20 cellular contexts compared by ENCODE assay signal in genomic region chr9:124886866-124887492, GRCh38. TPM values are rescaled to one million over a fixed set of nuclear protein-coding genes. Genes with fewer than 3 reads are reported as not detected.
DNase-seq lines count a peak whose midpoint lies in the region; ATAC-seq and TF ChIP-seq lines count a peak whose summit lies in the region.
"Had no signal": no experiment of that assay in that cellular context is flagged by ENCODE, and none has a peak within 500 bp of the region (broad histone marks: within the 10 kb centered on the region; RNA-seq: fewer than 3 reads in every experiment).

No MANE protein-coding gene starts in this region.

- H3K4ac ChIP-seq in H9 (ENCODE audit: low read depth, low read length), result no peak overlapping the region

- H4K5ac ChIP-seq in H9 (ENCODE audit: insufficient read length, low read depth, low read length), result no peak overlapping the region

- peak overlapping the region; percentile 14 to 47 (median 15); a peak in 2 of 7 replicates for H3K27ac Mint-ChIP-seq in H9
- H3K27ac Mint-ChIP-seq in nephron progenitor cell, result peak overlapping the region; percentile 77
- H3K27ac Mint-ChIP-seq: CD4-positive, alpha-beta T cell had no signal

- H2AFZ ChIP-seq in H9 (ENCODE audit: low read length), result no peak overlapping the region
- H2AFZ ChIP-seq: PC-9 had no signal

- no peak overlapping the region for H2BK5ac ChIP-seq in H9 (ENCODE audit: insufficient read length, low read length)

- no CpG with 5 or more reads among the region's 17 CpGs for WGBS in H9 (ENCODE audit: extremely low coverage, insufficient read length, low lambda C conversion rate)

- no peaks in the 10 kb centered on the region for H3K27me3 Mint-ChIP-seq in H9 (ENCODE audit: low read depth)
- no peaks in the 10 kb centered on the region for H3K27me3 Mint-ChIP-seq in nephron progenitor cell (ENCODE audit: low read depth, poor library complexity)

- H3K36me3 ChIP-seq in BLaER1 treated with 17β-estradiol and CSF1 and Interleukin-3, amounts not matched to agents 10 nM and 100 nM, result peaks cover 13 to 85% (median 30%) of the 10 kb centered on the region in 11 experiments

- peak overlapping the region; percentile 11 to 84 (median 61); a peak in 18 of 22 replicates for H3K9ac ChIP-seq in BLaER1 treated with 17β-estradiol and CSF1 and Interleukin-3, amounts not matched to agents 10 nM and 100 nM
- H3K9ac ChIP-seq in H9 (ENCODE audit: extremely low read depth, insufficient read length, low read length), result no peak overlapping the region
- H3K9ac ChIP-seq: SK-N-SH had no signal

- peak overlapping the region; percentile 63 to 95 (median 89) for H3K4me2 ChIP-seq in BLaER1 treated with 17β-estradiol and CSF1 and Interleukin-3, amounts not matched to agents 10 nM and 100 nM
- H3K4me2 ChIP-seq in H9 (ENCODE audit: insufficient read depth, insufficient read length, low read length), result no peak overlapping the region
- H3K4me2 ChIP-seq: PC-9, SK-N-SH had no signal

- H3K56ac ChIP-seq in H9 (ENCODE audit: insufficient read length, low read depth, low read length), result no peak overlapping the region

- no peak for DNase-seq in H9
- DNase-seq in cerebellar cortex (ENCODE audit: low spot score), result peak; percentile 73
- no peak for DNase-seq in nephron progenitor cell
- DNase-seq in NCI-H2107 treated with DMSO at 0.1 percent for 48 hours (lab: John Stamatoyannopoulos, UW; ENCODE audit: unreplicated experiment), result no peak
- no peak for DNase-seq in AG20443 (ENCODE audit: low spot score)
- DNase-seq: AML-193; Calu3; CD4-positive, alpha-beta T cell; DMS79; GDM1; NCI-H146; PC-9; Right ventricle myocardium superior; SK-N-SH had no signal

- no peaks in the 10 kb centered on the region for H3K79me1 ChIP-seq in H9 (ENCODE audit: insufficient read depth, low read depth, low read length, poor library complexity, severe bottlenecking)

- H3K9me3 Mint-ChIP-seq in H9, result no peaks in the 10 kb centered on the region; a peak in 1 of 5 replicates
- no peaks in the 10 kb centered on the region for H3K9me3 Mint-ChIP-seq in nephron progenitor cell
- H3K9me3 Mint-ChIP-seq: CD4-positive, alpha-beta T cell had no signal

- no peak overlapping the region for H4K91ac ChIP-seq in H9 (ENCODE audit: insufficient read length, low read depth, low read length)

- H3K14ac ChIP-seq in H9 (ENCODE audit: insufficient read depth, low read length), result no peak overlapping the region

- H3K4me3 Mint-ChIP-seq in H9, result no peak overlapping the region
- no peak overlapping the region for H3K4me3 Mint-ChIP-seq in nephron progenitor cell
- H3K4me3 Mint-ChIP-seq: CD4-positive, alpha-beta T cell had no signal

- no peak overlapping the region for H2BK120ac ChIP-seq in H9 (ENCODE audit: low read depth, low read length, poor library complexity, severe bottlenecking)

- TF ChIP-seq CTCF in H9 (conservative IDR thresholded peaks at IDR 0.05), result no peak
- no peak for TF ChIP-seq CTCF in nephron progenitor cell (IDR thresholded peaks at IDR 0.05)

- H3K79me2 ChIP-seq in H9 (ENCODE audit: insufficient read depth, low read length), result no peaks in the 10 kb centered on the region

- no peak overlapping the region for H3K23ac ChIP-seq in H9 (ENCODE audit: insufficient read length, low read depth, low read length)

- no peak overlapping the region for H2BK12ac ChIP-seq in H9 (ENCODE audit: insufficient read length, low read depth, low read length)

- no peak for ATAC-seq in GM21515 (IDR thresholded peaks at IDR 0.05; ENCODE audit: unreplicated experiment)
- no peak for ATAC-seq in HG03469 (IDR thresholded peaks at IDR 0.05; ENCODE audit: unreplicated experiment)
- ATAC-seq: HCT116 had no signal

- H3K4me3 ChIP-seq in BLaER1 treated with 17β-estradiol and CSF1 and Interleukin-3, amounts not matched to agents 10 nM and 100 nM, result peak overlapping the region in 7 of 10 experiments; percentile 8 to 41 (median 28); a peak in 9 of 20 replicates
- H3K4me3 ChIP-seq: PC-9 had no signal

- peaks cover 24 to 82% (median 69%) of the 10 kb centered on the region in 10 experiments for H3K4me1 ChIP-seq in BLaER1 treated with 17β-estradiol and CSF1 and Interleukin-3, amounts not matched to agents 10 nM and 100 nM
- H3K4me1 ChIP-seq in H9 (ENCODE audit: insufficient read depth, low read length), result no peaks in the 10 kb centered on the region; the same call in 1 of the 2 replicates

- H4K8ac ChIP-seq in H9 (replicated peaks; ENCODE audit: insufficient read length, low read depth, low read length), result no peak overlapping the region

- peaks cover 0 to 18% (median 0%) of the 10 kb centered on the region in 11 experiments; a peak in 6 of 22 replicates for H4K20me1 ChIP-seq in BLaER1 treated with 17β-estradiol and CSF1 and Interleukin-3, amounts not matched to agents 10 nM and 100 nM
- H4K20me1 ChIP-seq in H9 (ENCODE audit: control insufficient read depth, insufficient read depth, insufficient read length), result no peaks in the 10 kb centered on the region

- no peak overlapping the region for H2BK15ac ChIP-seq in H9 (ENCODE audit: low read depth, low read length)

- H3K27me3 ChIP-seq in BLaER1 treated with 17β-estradiol and CSF1 and Interleukin-3, amounts not matched to agents 10 nM and 100 nM, result no peaks in the 10 kb centered on the region
- H3K27me3 ChIP-seq in H9 (ENCODE audit: insufficient read depth, low read length), result no peaks in the 10 kb centered on the region

- H3K9me3 ChIP-seq in BLaER1 treated with 17β-estradiol and CSF1 and Interleukin-3, amounts not matched to agents 10 nM and 100 nM (replicated peaks in 1 of 11), result no peaks in the 10 kb centered on the region
- no peaks in the 10 kb centered on the region for H3K9me3 ChIP-seq in H9 (ENCODE audit: control insufficient read depth, low read depth, low read length)
- H3K9me3 ChIP-seq: SK-N-SH had no signal

- no peak overlapping the region for H2BK20ac ChIP-seq in H9 (ENCODE audit: low read depth, low read length, poor library complexity, severe bottlenecking)

- no peak overlapping the region for H2AK5ac ChIP-seq in H9 (ENCODE audit: insufficient read length, low read length)

- H3K23me2 ChIP-seq in H9 (ENCODE audit: insufficient read length, low read depth, low read length, poor library complexity, severe bottlenecking), result no peaks in the 10 kb centered on the region

- H3T11ph ChIP-seq in H9 (ENCODE audit: low read length), result no peak overlapping the region

- peaks cover 14 to 16% of the 10 kb centered on the region in 2 experiments for H3K4me1 Mint-ChIP-seq in H9
- H3K4me1 Mint-ChIP-seq in nephron progenitor cell, result peaks cover 9% of the 10 kb centered on the region

- H3K27ac ChIP-seq in BLaER1 treated with 17β-estradiol and CSF1 and Interleukin-3, amounts not matched to agents 10 nM and 100 nM, result peak overlapping the region in 9 of 11 experiments; percentile 17 to 95 (median 83); a peak in 17 of 22 replicates
- no peak overlapping the region for H3K27ac ChIP-seq in H9 (ENCODE audit: insufficient read length, low read depth, low read length)
- H3K27ac ChIP-seq: PC-9 had no signal

- H3K36me3 Mint-ChIP-seq in H9 (ENCODE audit: insufficient read depth in 1 of 3, low read depth in 3 of 3), result peaks cover 3 to 15% (median 10%) of the 10 kb centered on the region in 3 experiments; a peak in 4 of 7 replicates
- peaks cover 24% of the 10 kb centered on the region for H3K36me3 Mint-ChIP-seq in nephron progenitor cell (ENCODE audit: low read depth)

- H3K18ac ChIP-seq in H9 (ENCODE audit: insufficient read length, low read depth, low read length), result no peak overlapping the region

RNA-seq across cellular contexts. Expression of gene ARPC5L, which starts 25.0 kb away (rescaled TPM):
- total RNA-seq in H9 (2021), result 67.7 and 68.9 TPM in 2 replicates

RNA-seq across cellular contexts. Expression of gene RPL35, which starts 25.2 kb away (rescaled TPM):
- 1,840 and 1,901 TPM in 2 replicates for total RNA-seq in H9 (2021)

RNA-seq across cellular contexts. Expression of gene WDR38, which starts 33.7 kb away (rescaled TPM):
- total RNA-seq in H9 (2021), result not detected in 2 replicates
- total RNA-seq: A673; Calu3; CD4-positive, alpha-beta T cell; HT-29; PC-9; Right ventricle myocardium superior had no signal

RNA-seq across cellular contexts. Expression of gene GOLGA1, which starts 53.9 kb away (rescaled TPM):
- 7.6 TPM in 2 replicates for total RNA-seq in H9 (2021)
